In the genomic region with DNA sequence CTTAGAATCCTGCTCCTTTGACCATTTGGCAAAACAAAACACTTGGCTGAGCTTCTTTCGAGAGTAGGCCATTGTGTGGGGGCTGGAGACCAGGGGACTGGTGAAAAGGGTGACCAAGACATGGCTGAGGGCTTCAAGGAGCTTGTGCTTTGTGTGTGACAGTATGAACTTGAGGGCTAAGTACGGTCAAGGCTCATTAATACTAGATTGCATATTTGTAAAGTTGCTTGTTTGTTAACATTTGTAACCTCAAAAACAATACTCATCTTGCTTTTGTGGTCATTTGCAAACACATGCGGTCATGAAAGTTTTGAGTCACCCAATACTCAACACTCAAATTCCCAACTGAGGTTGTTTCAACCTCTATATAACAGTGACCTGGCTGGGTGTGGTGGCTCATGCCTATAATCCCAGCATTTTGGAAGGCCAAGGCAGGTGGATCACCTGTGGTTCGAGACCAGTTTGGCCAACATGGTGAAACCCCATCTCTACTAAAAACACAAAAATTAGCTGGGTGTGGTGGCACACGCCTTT, we compare ENCODE assay signal across 1 cellular context.
TF ChIP-seq lines count a peak whose summit lies in the region.

No MANE protein-coding gene starts in this region.

TF ChIP-seq in GM12878, 131 proteins besides CTCF, POLR2A, EP300 and RAD21 (continued from another document):
- TF ChIP-seq, protein P1, sequence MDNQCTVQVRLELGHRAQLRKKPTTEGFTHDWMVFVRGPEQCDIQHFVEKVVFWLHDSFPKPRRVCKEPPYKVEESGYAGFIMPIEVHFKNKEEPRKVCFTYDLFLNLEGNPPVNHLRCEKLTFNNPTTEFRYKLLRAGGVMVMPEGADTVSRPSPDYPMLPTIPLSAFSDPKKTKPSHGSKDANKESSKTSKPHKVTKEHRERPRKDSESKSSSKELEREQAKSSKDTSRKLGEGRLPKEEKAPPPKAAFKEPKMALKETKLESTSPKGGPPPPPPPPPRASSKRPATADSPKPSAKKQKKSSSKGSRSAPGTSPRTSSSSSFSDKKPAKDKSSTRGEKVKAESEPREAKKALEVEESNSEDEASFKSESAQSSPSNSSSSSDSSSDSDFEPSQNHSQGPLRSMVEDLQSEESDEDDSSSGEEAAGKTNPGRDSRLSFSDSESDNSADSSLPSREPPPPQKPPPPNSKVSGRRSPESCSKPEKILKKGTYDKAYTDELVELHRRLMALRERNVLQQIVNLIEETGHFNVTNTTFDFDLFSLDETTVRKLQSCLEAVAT (IDR thresholded peaks at IDR 0.05), result no peak
TF ChIP-seq in GM12878: peak in this region for 1.
